Comparison of ENCODE assay signal across 14 cellular contexts in genomic region chr11:63510360-63511130, GRCh38. TPM values are rescaled to one million over a fixed set of nuclear protein-coding genes. Genes with fewer than 3 reads are reported as not detected.
DNase-seq lines count a peak whose midpoint lies in the region; ATAC-seq and TF ChIP-seq lines count a peak whose summit lies in the region.
"Had no signal": no experiment of that assay in that cellular context is flagged by ENCODE, and none has a peak within 500 bp of the region (broad histone marks: within the 10 kb centered on the region; RNA-seq: fewer than 3 reads in every experiment).

No MANE protein-coding gene starts in this region.

- intact Hi-C loops in left ventricle myocardium superior (cut with micrococcal nuclease): no loop called here

- ATAC-seq in left ventricle myocardium superior (peak; percentile 80), GM21529 (IDR thresholded peaks at IDR 0.05; ENCODE audit: unreplicated experiment) (no peak), GM18858 (IDR thresholded peaks at IDR 0.05; ENCODE audit: unreplicated experiment) (no peak)
- no peak for ATAC-seq in stimulated activated memory B cell treated with anti-CD40 and anti-IgM and Interleukin-4, amounts not matched to agents 10 μg/mL and 1 μg/mL and 100 μg/mL, for 72 hours
- no peak for ATAC-seq in activated CD4-positive, CD25-positive, alpha-beta regulatory T cell treated with anti-CD3 and anti-CD28 coated beads, Interleukin-2, amount 50 U/mL, for 24 hours
- ATAC-seq: K562 had no signal

- TF ChIP-seq CTCF in retinal pigment epithelial cell (conservative IDR thresholded peaks at IDR 0.05; ENCODE audit: low read depth, low read length): peak; percentile 15

- H3K4me3 ChIP-seq in retinal pigment epithelial cell (ENCODE audit: low read length): no peak overlapping the region
- H3K4me3 ChIP-seq: breast epithelium, K562, skin epidermis had no signal

- H3K4me1 Mint-ChIP-seq in stimulated activated memory B cell treated with anti-CD40 and anti-IgM and Interleukin-4, amounts not matched to agents 10 μg/mL and 1 μg/mL and 100 μg/mL, for 72 hours: peaks cover 12% of the 10 kb centered on the region

- no peak overlapping the region for H3K4me3 Mint-ChIP-seq in stimulated activated memory B cell treated with anti-CD40 and anti-IgM and Interleukin-4, amounts not matched to agents 10 μg/mL and 1 μg/mL and 100 μg/mL, for 72 hours
- H3K4me3 Mint-ChIP-seq: stimulated activated naive CD8-positive, alpha-beta T cell treated with anti-CD3 and anti-CD28 coated beads, Interleukin-15, Interleukin-2, amounts not matched to agents 100 ng/mL and 50 ng/mL, for 24 hours had no signal

- in situ Hi-C loops in G401 (cut with HindIII; ENCODE audit: low sequenced_read_pairs): no loop called here

- H3K36me3 Mint-ChIP-seq in stimulated activated memory B cell treated with anti-CD40 and anti-IgM and Interleukin-4, amounts not matched to agents 10 μg/mL and 1 μg/mL and 100 μg/mL, for 72 hours: no peaks in the 10 kb centered on the region

- H3K27ac Mint-ChIP-seq in stimulated activated memory B cell treated with anti-CD40 and anti-IgM and Interleukin-4, amounts not matched to agents 10 μg/mL and 1 μg/mL and 100 μg/mL, for 72 hours: no peak overlapping the region
- H3K27ac Mint-ChIP-seq: stimulated activated naive CD8-positive, alpha-beta T cell treated with anti-CD3 and anti-CD28 coated beads, Interleukin-15, Interleukin-2, amounts not matched to agents 100 ng/mL and 50 ng/mL, for 24 hours had no signal

- DNase-seq in G401 (ENCODE audit: low spot score) (peak; percentile 78), amniotic epithelial cell (ENCODE audit: low read depth) (peak; percentile 77), left ventricle myocardium superior (peak; percentile 59), retinal pigment epithelial cell (ENCODE audit: low read depth) (peak; percentile 31)
- DNase-seq: activated CD4-positive, alpha-beta T cell treated with anti-CD3 and anti-CD28 coated beads for 48 hours; OCI-M1 had no signal

- no peaks in the 10 kb centered on the region for H3K9me3 Mint-ChIP-seq in stimulated activated memory B cell treated with anti-CD40 and anti-IgM and Interleukin-4, amounts not matched to agents 10 μg/mL and 1 μg/mL and 100 μg/mL, for 72 hours
- H3K9me3 Mint-ChIP-seq: stimulated activated naive CD8-positive, alpha-beta T cell treated with anti-CD3 and anti-CD28 coated beads, Interleukin-15, Interleukin-2, amounts not matched to agents 100 ng/mL and 50 ng/mL, for 24 hours had no signal

- H3K27me3 Mint-ChIP-seq in stimulated activated memory B cell treated with anti-CD40 and anti-IgM and Interleukin-4, amounts not matched to agents 10 μg/mL and 1 μg/mL and 100 μg/mL, for 72 hours: peaks cover 57% of the 10 kb centered on the region
- H3K27me3 Mint-ChIP-seq: stimulated activated naive CD8-positive, alpha-beta T cell treated with anti-CD3 and anti-CD28 coated beads, Interleukin-15, Interleukin-2, amounts not matched to agents 100 ng/mL and 50 ng/mL, for 24 hours had no signal

RNA-seq across cellular contexts. Expression of gene LGALS12, which starts 4.7 kb away (rescaled TPM):
- total RNA-seq in G401 (2014; rRNA removed; shearing (Covaris generic)): not detected in 2 replicates
- total RNA-seq in left ventricle myocardium superior: 0.72 TPM

RNA-seq across cellular contexts. Expression of gene PLAAT5, which starts 19.6 kb away (rescaled TPM):
- not detected in 2 replicates for total RNA-seq in G401 (2014; rRNA removed; shearing (Covaris generic))
- 1.5 TPM for total RNA-seq in left ventricle myocardium superior
- total RNA-seq: K562 had no signal

RNA-seq across cellular contexts. Expression of gene PLAAT4, which starts 26.1 kb away (rescaled TPM):
- total RNA-seq in G401 (2014; rRNA removed; shearing (Covaris generic)): not detected in 2 replicates
- 25.3 TPM for total RNA-seq in left ventricle myocardium superior

RNA-seq across cellular contexts. Expression of gene PLAAT2, which starts 52.6 kb away (rescaled TPM):
- not detected in 2 replicates for total RNA-seq in G401 (2014; rRNA removed; shearing (Covaris generic))
- not detected for total RNA-seq in left ventricle myocardium superior
- total RNA-seq: K562 had no signal

Comparison
In these comparisons a context has a peak if more than half of its experiments do, and no peak if none do; other contexts are left out.
1. RNA of gene PLAAT4, which starts 26.1 kb away (total RNA-seq): 25.3 TPM in left ventricle myocardium superior (single experiment); not detected in G401; every median in the first group is over 10 times any median in the second.
2. Peak in every context shown above with its lines, with median percentiles within 50 percentile points of each other: DNase-seq.